Comparison of ENCODE assay signal across 10 cellular contexts in genomic region chr17:14494161-14494560, GRCh38.
"Had no signal": no experiment of that assay in that cellular context is flagged by ENCODE, and none has a peak within 500 bp of the region (broad histone marks: within the 10 kb centered on the region; RNA-seq: fewer than 3 reads in every experiment).

No MANE protein-coding gene starts in this region.

- H3K9me3 ChIP-seq: HAP-1 had no signal

- H2AFZ ChIP-seq: GM23248, GM23338 had no signal

- ATAC-seq: GM23338, HCT116 had no signal

- H3K4me2 ChIP-seq: GM23338 had no signal

- DNase-seq: GM23248, GOT3, H7, H9, HCEC 1CT, HFFc6 had no signal

- H3K4me3 ChIP-seq: GM23248, GM23338, HAP-1 had no signal

- FAIRE-seq: H54 had no signal

- H3K9ac ChIP-seq: GM23248 had no signal

- H3K4me1 Mint-ChIP-seq: GM23338 had no signal

- H3K27ac Mint-ChIP-seq: GM23338, H9, HFFc6 had no signal

- H3K9me3 Mint-ChIP-seq: H9 had no signal

- H3K4me3 Mint-ChIP-seq: GM23338, H9, HFFc6 had no signal

- H3K36me3 ChIP-seq: HAP-1 had no signal

- H3K27ac ChIP-seq: GM23248 had no signal

- H3K4me1 ChIP-seq: HAP-1 had no signal
